Comparison of ENCODE assay signal across 9 cellular contexts in the genomic region with DNA sequence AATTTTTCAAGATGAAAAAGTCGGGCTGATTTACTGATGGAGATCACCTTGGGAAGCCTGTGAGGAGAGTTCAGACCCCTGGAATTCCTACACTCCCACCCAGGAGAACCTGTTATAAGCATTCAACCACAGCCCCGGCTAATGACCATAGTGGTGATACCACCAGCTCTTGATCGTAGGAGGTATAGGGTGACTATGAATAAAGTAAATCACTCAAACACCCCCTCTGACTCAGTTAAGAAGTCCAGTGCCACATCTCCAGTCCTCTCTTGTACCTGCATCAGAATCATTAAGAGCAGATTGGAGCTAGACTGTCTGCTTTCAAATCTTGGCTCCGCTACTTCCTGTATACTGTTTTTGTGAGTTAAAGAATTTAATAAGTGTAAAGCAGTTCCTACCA.
A peak's percentile ranks its signal among the peaks of the same experiment; 100 is the strongest.
DNase-seq lines count a peak whose midpoint lies in the region; ATAC-seq and TF ChIP-seq lines count a peak whose summit lies in the region.
"Had no signal": no experiment of that assay in that cellular context is flagged by ENCODE, and none has a peak within 500 bp of the region (broad histone marks: within the 10 kb centered on the region; RNA-seq: fewer than 3 reads in every experiment).

No MANE protein-coding gene starts in this region.

- H3K4me1 ChIP-seq in SJSA1 (replicated peaks) (peaks cover 32% of the 10 kb centered on the region), fibroblast of lung (ENCODE audit: control insufficient read depth, extremely low read depth, insufficient read depth, low read length) (peaks cover 8% of the 10 kb centered on the region), neuronal stem cell (ENCODE audit: control insufficient read depth in 2 of 2, insufficient read depth in 1 of 2, low read depth in 1 of 2, low read length in 2 of 2) (peaks cover 0 to 5% of the 10 kb centered on the region in 2 donors)

- no peak for TF ChIP-seq CTCF in fibroblast of lung (conservative IDR thresholded peaks at IDR 0.05 in 1 of 2, IDR thresholded peaks at IDR 0.05 in 1 of 2; ENCODE audit: low read depth in 1 of 2, low read length in 2 of 2)

- no peak overlapping the region for H2AFZ ChIP-seq in fibroblast of lung (ENCODE audit: low read length)
- H2AFZ ChIP-seq in neuronal stem cell (ENCODE audit: low read length) = no peak overlapping the region

- H3K4ac ChIP-seq in neuronal stem cell (ENCODE audit: low read length) = no peak overlapping the region

- H3K4me2 ChIP-seq in fibroblast of lung (ENCODE audit: extremely low read depth, insufficient read depth, low read length) (peak overlapping the region; percentile 92), neuronal stem cell (ENCODE audit: insufficient read depth, low read length, poor library complexity, severe bottlenecking) (no peak overlapping the region)

- H3K4me1 Mint-ChIP-seq in activated naive CD4-positive, alpha-beta T cell treated with anti-CD3 and anti-CD28 coated beads for 36 hours (ENCODE audit: low read depth) = peaks cover 41% of the 10 kb centered on the region
- peaks cover 59% of the 10 kb centered on the region for H3K4me1 Mint-ChIP-seq in activated naive CD4-positive, alpha-beta T cell treated with anti-CD3 and anti-CD28 coated beads, Interleukin-2, amount 10 ng/mL, durations not matched to agents 7 days and 5 days
- peaks cover 20% of the 10 kb centered on the region for H3K4me1 Mint-ChIP-seq in stimulated activated naive CD8-positive, alpha-beta T cell treated with anti-CD3 and anti-CD28 coated beads, Interleukin-15, amount 100 ng/mL, for 72 hours

- H3K27me3 Mint-ChIP-seq in activated naive CD4-positive, alpha-beta T cell treated with anti-CD3 and anti-CD28 coated beads for 36 hours (ENCODE audit: low read depth) = no peaks in the 10 kb centered on the region
- H3K27me3 Mint-ChIP-seq in activated naive CD4-positive, alpha-beta T cell treated with anti-CD3 and anti-CD28 coated beads, Interleukin-2, amount 10 ng/mL, durations not matched to agents 7 days and 5 days = no peaks in the 10 kb centered on the region
- no peaks in the 10 kb centered on the region for H3K27me3 Mint-ChIP-seq in stimulated activated naive CD8-positive, alpha-beta T cell treated with anti-CD3 and anti-CD28 coated beads, Interleukin-15, amount 100 ng/mL, for 72 hours

- no peaks in the 10 kb centered on the region for H3K27me3 ChIP-seq in SJSA1 (replicated peaks)
- H3K27me3 ChIP-seq in fibroblast of lung (ENCODE audit: control insufficient read depth, insufficient read depth, low read length) = no peaks in the 10 kb centered on the region
- no peaks in the 10 kb centered on the region for H3K27me3 ChIP-seq in neuronal stem cell (ENCODE audit: control insufficient read depth in 3 of 3, insufficient read depth in 3 of 3, low read depth in 1 of 3, low read length in 3 of 3)

- H4K91ac ChIP-seq in neuronal stem cell (ENCODE audit: low read depth, low read length, poor library complexity) = no peak overlapping the region

- H3K27ac Mint-ChIP-seq in activated naive CD4-positive, alpha-beta T cell treated with anti-CD3 and anti-CD28 coated beads for 36 hours = peak overlapping the region; percentile 66
- H3K27ac Mint-ChIP-seq in activated naive CD4-positive, alpha-beta T cell treated with anti-CD3 and anti-CD28 coated beads, Interleukin-2, amount 10 ng/mL, durations not matched to agents 7 days and 5 days = no peak overlapping the region
- peak overlapping the region in 1 of 2 donors; percentile 6 for H3K27ac Mint-ChIP-seq in stimulated activated naive CD8-positive, alpha-beta T cell treated with anti-CD3 and anti-CD28 coated beads, Interleukin-15, amount 100 ng/mL, for 72 hours

- no peak overlapping the region for H3K14ac ChIP-seq in neuronal stem cell (ENCODE audit: low read length)

- H3K9ac ChIP-seq in fibroblast of lung (ENCODE audit: insufficient read depth, low read length) (peak overlapping the region; percentile 16), neuronal stem cell (ENCODE audit: low read depth, low read length, poor library complexity) (no peak overlapping the region)

- no peaks in the 10 kb centered on the region for H4K20me1 ChIP-seq in fibroblast of lung (ENCODE audit: control insufficient read depth, extremely low read depth, insufficient read depth, low read length)

- peak; percentile 60 for ATAC-seq in stimulated activated naive CD8-positive, alpha-beta T cell treated with anti-CD3 and anti-CD28 coated beads, Interleukin-15, amount 100 ng/mL, for 72 hours
- ATAC-seq: heart right ventricle had no signal

- peaks cover 96% of the 10 kb centered on the region for H3K79me2 ChIP-seq in fibroblast of lung (ENCODE audit: control insufficient read depth, insufficient read depth, low read length)

- WGBS in neuronal stem cell (ENCODE audit: extremely low coverage in 2 of 2, insufficient read length in 2 of 2, insufficient replicate concordance in 1 of 2), 2 donors = no CpG with 5 or more reads among the region's 4 CpGs

- CTCF ChIA-PET in activated naive CD4-positive, alpha-beta T cell treated with anti-CD3 and anti-CD28 coated beads for 36 hours (lab: Charles Lee) = interaction anchor here (0.7 to 1.1 kb wide), 3 partner anchors 10 to 60 kb away, joined by 3 to 5 read pairs (median 3); no protein-coding TSS in a partner anchor
- CTCF ChIA-PET in activated naive CD4-positive, alpha-beta T cell treated with anti-CD3 and anti-CD28 coated beads, Interleukin-2, amount 10 ng/mL, durations not matched to agents 7 days and 5 days (lab: Charles Lee) = no interaction called here

- peak overlapping the region; percentile 50 for H3K4me3 Mint-ChIP-seq in activated naive CD4-positive, alpha-beta T cell treated with anti-CD3 and anti-CD28 coated beads for 36 hours
- no peak overlapping the region for H3K4me3 Mint-ChIP-seq in activated naive CD4-positive, alpha-beta T cell treated with anti-CD3 and anti-CD28 coated beads, Interleukin-2, amount 10 ng/mL, durations not matched to agents 7 days and 5 days
- peak overlapping the region; percentile 18 to 70 for H3K4me3 Mint-ChIP-seq in stimulated activated naive CD8-positive, alpha-beta T cell treated with anti-CD3 and anti-CD28 coated beads, Interleukin-15, amount 100 ng/mL, for 72 hours

- H2BK5ac ChIP-seq in neuronal stem cell (ENCODE audit: low read length) = no peak overlapping the region

- no peak overlapping the region for H2BK15ac ChIP-seq in neuronal stem cell (ENCODE audit: low read length)

- H3K79me1 ChIP-seq in neuronal stem cell (ENCODE audit: low read depth, low read length) = no peaks in the 10 kb centered on the region

- intact Hi-C loops in activated naive CD4-positive, alpha-beta T cell treated with anti-CD3 and anti-CD28 coated beads for 36 hours (cut with micrococcal nuclease) = loop anchor here (10.0 kb wide), 1 partner anchor 559 kb away; no protein-coding TSS in a partner anchor

- H3K9me3 Mint-ChIP-seq in activated naive CD4-positive, alpha-beta T cell treated with anti-CD3 and anti-CD28 coated beads for 36 hours = no peaks in the 10 kb centered on the region
- no peaks in the 10 kb centered on the region for H3K9me3 Mint-ChIP-seq in activated naive CD4-positive, alpha-beta T cell treated with anti-CD3 and anti-CD28 coated beads, Interleukin-2, amount 10 ng/mL, durations not matched to agents 7 days and 5 days
- H3K9me3 Mint-ChIP-seq in stimulated activated naive CD8-positive, alpha-beta T cell treated with anti-CD3 and anti-CD28 coated beads, Interleukin-15, amount 100 ng/mL, for 72 hours = no peaks in the 10 kb centered on the region

- H3K36me3 Mint-ChIP-seq in activated naive CD4-positive, alpha-beta T cell treated with anti-CD3 and anti-CD28 coated beads for 36 hours (ENCODE audit: low read depth) = peaks cover 32% of the 10 kb centered on the region
- peaks cover 39% of the 10 kb centered on the region for H3K36me3 Mint-ChIP-seq in activated naive CD4-positive, alpha-beta T cell treated with anti-CD3 and anti-CD28 coated beads, Interleukin-2, amount 10 ng/mL, durations not matched to agents 7 days and 5 days

- no peak overlapping the region for H4K8ac ChIP-seq in neuronal stem cell (ENCODE audit: low read depth, low read length)

- H3K36me3 ChIP-seq in SJSA1 = peaks cover 68% of the 10 kb centered on the region
- peaks cover 3% of the 10 kb centered on the region for H3K36me3 ChIP-seq in fibroblast of lung (ENCODE audit: control insufficient read depth, insufficient read depth, low read length)
- no peaks in the 10 kb centered on the region for H3K36me3 ChIP-seq in neuronal stem cell (replicated peaks in 1 of 2; ENCODE audit: control insufficient read depth in 2 of 2, insufficient read depth in 2 of 2, low read length in 2 of 2)
- H3K36me3 ChIP-seq: heart right ventricle had no signal

- H3K27ac ChIP-seq in SJSA1 = peak overlapping the region; percentile 98; the same call in 1 of the 2 replicates
- H3K27ac ChIP-seq in fibroblast of lung (ENCODE audit: insufficient read depth, low read length) = peak overlapping the region; percentile 93
- no peak overlapping the region for H3K27ac ChIP-seq in neuronal stem cell (replicated peaks; ENCODE audit: low read length)

- H3K4me3 ChIP-seq in SJSA1 (no peak overlapping the region), fibroblast of lung (replicated peaks in 1 of 4; ENCODE audit: control extremely low read depth in 1 of 4, insufficient read depth in 1 of 4, low read depth in 3 of 4, low read length in 4 of 4) (peak overlapping the region; percentile 78 to 98 (median 88)), neuronal stem cell (ENCODE audit: low read length in 2 of 2) (no peak overlapping the region)

- H3K18ac ChIP-seq in neuronal stem cell (ENCODE audit: low read length) = no peak overlapping the region

- H3K9me3 ChIP-seq in SJSA1 (replicated peaks) (no peaks in the 10 kb centered on the region), fibroblast of lung (ENCODE audit: control insufficient read depth, insufficient read depth, low read depth, low read length) (no peaks in the 10 kb centered on the region), neuronal stem cell (replicated peaks in 1 of 2; ENCODE audit: control insufficient read depth in 2 of 2, insufficient read depth in 1 of 2, low read depth in 1 of 2, low read length in 2 of 2) (no peaks in the 10 kb centered on the region)
- H3K9me3 ChIP-seq: heart right ventricle had no signal

- no peak overlapping the region for H2BK120ac ChIP-seq in neuronal stem cell (ENCODE audit: low read depth, low read length)

- H3K23ac ChIP-seq in neuronal stem cell (ENCODE audit: low read depth, low read length, poor library complexity) = no peak overlapping the region

- H2AK5ac ChIP-seq in neuronal stem cell (ENCODE audit: low read depth, low read length) = no peak overlapping the region

- H2BK12ac ChIP-seq in neuronal stem cell (ENCODE audit: low read length) = no peak overlapping the region

- DNase-seq in activated naive CD4-positive, alpha-beta T cell treated with anti-CD3 and anti-CD28 coated beads for 36 hours = no peak
- DNase-seq in activated naive CD4-positive, alpha-beta T cell treated with anti-CD3 and anti-CD28 coated beads, Interleukin-2, amount 10 ng/mL, durations not matched to agents 7 days and 5 days = no peak
- DNase-seq in SJSA1 (ENCODE audit: low read depth in 1 of 2, low spot score in 2 of 2) (no peak), fibroblast of lung (ENCODE audit: low read depth in 2 of 2) (no peak), EL (no peak), neuronal stem cell (ENCODE audit: low spot score) (no peak)
- peak in 1 of 2 donors; percentile 13 for DNase-seq in stimulated activated naive CD8-positive, alpha-beta T cell treated with anti-CD3 and anti-CD28 coated beads, Interleukin-15, amount 100 ng/mL, for 72 hours
- DNase-seq in effector CD8-positive, alpha-beta T cell (lab: John Stamatoyannopoulos, UW) = no peak
- DNase-seq: heart right ventricle had no signal

Comparison
In these comparisons a context has a peak if more than half of its experiments do, and no peak if none do; other contexts are left out.
1. H3K4me3 ChIP-seq: peak in fibroblast of lung (4 of 4); none in SJSA1 (single experiment) and neuronal stem cell (0 of 2).